21 cellular contexts compared by ENCODE assay signal in the genomic region with DNA sequence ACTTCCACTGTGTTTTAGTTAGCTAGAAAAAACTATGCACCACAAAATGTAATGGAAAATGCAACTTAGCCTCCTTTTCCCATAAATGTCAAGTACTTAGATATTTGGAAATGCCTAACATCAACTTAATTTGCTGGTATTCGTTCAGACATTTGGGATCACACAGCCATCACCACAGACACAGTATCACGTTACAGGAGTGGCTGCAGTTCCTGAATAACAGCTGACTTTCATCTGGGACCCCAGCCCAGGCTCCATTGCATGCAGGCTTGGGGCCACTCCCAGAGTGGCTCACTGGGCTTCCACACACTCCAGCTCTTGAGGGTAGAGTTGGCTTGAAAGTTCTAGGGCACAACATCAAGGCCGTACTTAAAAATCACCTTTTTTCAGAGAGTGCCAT. TPM values are rescaled to one million over a fixed set of nuclear protein-coding genes. Genes with fewer than 3 reads are reported as not detected.
A peak's percentile ranks its signal among the peaks of the same experiment; 100 is the strongest.
DNase-seq lines count a peak whose midpoint lies in the region; ATAC-seq and TF ChIP-seq lines count a peak whose summit lies in the region.
"Had no signal": no experiment of that assay in that cellular context is flagged by ENCODE, and none has a peak within 500 bp of the region (broad histone marks: within the 10 kb centered on the region; RNA-seq: fewer than 3 reads in every experiment).

No MANE protein-coding gene starts in this region.

- H3K9me3 ChIP-seq in adipocyte (ENCODE audit: control insufficient read depth, low read length) (no peaks in the 10 kb centered on the region), left lung (no peaks in the 10 kb centered on the region)
- H3K9me3 ChIP-seq: SK-N-SH had no signal

- peak; percentile 59 for ATAC-seq in left lung
- ATAC-seq in GM18517 (IDR thresholded peaks at IDR 0.05; ENCODE audit: unreplicated experiment): no peak

- DNase-seq in AG09319 (ENCODE audit: extremely low read depth, low read depth): peak; percentile 15
- DNase-seq in adipocyte (ENCODE audit: low read depth): peak; percentile 86
- DNase-seq in foreskin fibroblast: peak; percentile 2 to 7
- peak in 1 of 2 donors; percentile 44 for DNase-seq in left lung
- DNase-seq in NCI-H2107 treated with DMSO at 0.1 percent for 48 hours (lab: John Stamatoyannopoulos, UW; ENCODE audit: unreplicated experiment): no peak
- no peak for DNase-seq in NCI-H69 (lab: John Stamatoyannopoulos, UW)
- DNase-seq in mesenteric fat pad (ENCODE audit: low spot score): no peak
- DNase-seq: COR-L47; DMS53; GDM1; Kasumi-1; MV-4-11; NCI-H1417 treated with DMSO at 0.1 percent for 48 hours; NCI-H2081; NCI-H345; NCI-H526 treated with DMSO at 0.1 percent for 48 hours; NK-92 treated with Interleukin-12 subunit alpha and Interleukin-12 subunit beta, amount 100 ng/mL, for 24 hours; OCI-M1; SK-N-SH had no signal

- H3K4me1 ChIP-seq in adipocyte (ENCODE audit: control insufficient read depth, insufficient read depth, low read length) (peaks cover 6% of the 10 kb centered on the region), left lung (no peaks in the 10 kb centered on the region)

- TF ChIP-seq CTCF in AG09319 (IDR thresholded peaks at IDR 0.05; ENCODE audit: low read depth, low read length) (no peak), foreskin fibroblast (IDR thresholded peaks at IDR 0.05; ENCODE audit: low read depth, low read length) (no peak), left lung (IDR thresholded peaks at IDR 0.05) (no peak)

- no peak overlapping the region for H3K27ac ChIP-seq in left lung

- H3K36me3 ChIP-seq in adipocyte (ENCODE audit: control insufficient read depth, insufficient read depth, low read length, severe bottlenecking) (no peaks in the 10 kb centered on the region), left lung (no peaks in the 10 kb centered on the region)

- H3K9ac ChIP-seq in adipocyte (ENCODE audit: low read length): no peak overlapping the region
- H3K9ac ChIP-seq: SK-N-SH had no signal

- H3K27me3 ChIP-seq in adipocyte (replicated peaks; ENCODE audit: control insufficient read depth, insufficient read depth, low read length) (no peaks in the 10 kb centered on the region), left lung (no peaks in the 10 kb centered on the region)

- H3K4me3 ChIP-seq in adipocyte (ENCODE audit: low read length) (no peak overlapping the region), foreskin fibroblast (ENCODE audit: low read depth in 1 of 2, low read length in 2 of 2) (no peak overlapping the region), left lung (no peak overlapping the region)
- H3K4me3 ChIP-seq: GM23338 had no signal

- intact Hi-C loops in left lung (cut with DNase I): no loop called here

RNA-seq across cellular contexts. Expression of gene TMEM182, which starts 9.3 kb away (rescaled TPM):
- total RNA-seq in left lung: 1 to 10 TPM; 3.4 to 5.9 TPM
- total RNA-seq in mesenteric fat pad: 1.6 TPM

Comparison
In these comparisons a context has a peak if more than half of its experiments do, and no peak if none do; other contexts are left out.
1. DNase-seq: peak in AG09319 (single experiment), adipocyte (single experiment) and foreskin fibroblast (2 of 2); none in NCI-H2107 treated with DMSO at 0.1 percent for 48 hours (single experiment), NCI-H69 (single experiment) and mesenteric fat pad (single experiment).